8 cellular contexts compared by ENCODE assay signal in the genomic region with DNA sequence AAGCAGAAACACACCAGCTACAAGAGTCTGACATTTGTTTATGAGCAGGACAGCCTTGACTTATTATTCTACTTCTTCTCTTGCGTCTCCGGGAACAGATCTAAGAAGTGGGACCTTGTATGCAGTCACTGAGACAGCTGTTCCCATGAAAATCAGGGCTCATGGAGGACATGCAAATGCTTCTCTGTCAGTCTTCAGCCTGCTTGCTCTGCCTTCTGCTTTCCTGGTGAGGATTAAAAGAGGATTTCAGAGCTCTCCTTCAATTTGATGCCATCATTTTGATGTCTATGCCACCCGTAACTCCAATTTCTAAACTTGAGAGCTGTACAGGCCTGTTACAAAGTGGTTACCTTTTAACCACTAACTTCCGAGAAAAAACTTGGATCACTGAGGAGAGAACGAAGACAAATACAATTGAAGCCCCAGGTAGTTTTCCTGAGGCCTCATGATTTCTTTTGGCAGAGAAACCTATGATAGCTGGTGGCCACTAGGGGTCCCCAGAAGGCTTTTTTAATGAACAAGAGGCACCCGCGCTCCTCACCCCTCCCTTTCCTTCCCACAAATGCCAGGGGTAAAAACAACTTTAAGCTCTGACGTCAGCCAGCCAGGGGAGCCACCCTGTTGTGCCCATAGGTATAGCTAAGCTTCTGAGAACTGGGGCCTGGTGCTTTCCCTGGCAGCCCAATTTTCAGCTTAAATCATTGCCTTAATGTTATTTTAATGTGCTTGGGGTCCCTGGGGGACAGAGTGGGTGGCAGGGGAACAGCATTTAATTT.
DNase-seq lines count a peak whose midpoint lies in the region; ATAC-seq and TF ChIP-seq lines count a peak whose summit lies in the region.

No MANE protein-coding gene starts in this region.

- H3K27ac Mint-ChIP-seq in Caco-2 (ENCODE audit: unreplicated experiment) (no peak overlapping the region), endothelial cell (ENCODE audit: unreplicated experiment) (peak overlapping the region; percentile 87)

- intact Hi-C loops in Caco-2 (cut with micrococcal nuclease; ENCODE audit: unreplicated experiment): loop anchor here (1.0 to 5.0 kb wide), 2 partner anchors 99 to 328 kb away; a partner anchor contains a TSS

- ATAC-seq in GM21390 (IDR thresholded peaks at IDR 0.05; ENCODE audit: unreplicated experiment): peak; percentile 71

- no peak overlapping the region for H3K4me3 ChIP-seq in Caco-2 (ENCODE audit: low read depth, low read length)

- H3K9me3 ChIP-seq in Caco-2: no peaks in the 10 kb centered on the region

- CTCF ChIA-PET in Caco-2 (lab: Charles Lee): interaction anchor here (0.6 to 1.6 kb wide), 6 partner anchors 9 to 649 kb away, joined by 3 to 12 read pairs (median 3); no protein-coding TSS in a partner anchor

- no peaks in the 10 kb centered on the region for H3K36me3 Mint-ChIP-seq in Caco-2 (ENCODE audit: insufficient read depth, unreplicated experiment)
- no peaks in the 10 kb centered on the region for H3K36me3 Mint-ChIP-seq in endothelial cell (ENCODE audit: low read depth, unreplicated experiment)

- no peaks in the 10 kb centered on the region for H3K27me3 Mint-ChIP-seq in Caco-2 (ENCODE audit: insufficient read depth, unreplicated experiment)
- peaks cover 2% of the 10 kb centered on the region for H3K27me3 Mint-ChIP-seq in endothelial cell (ENCODE audit: unreplicated experiment)

- no TSS peak for BruUV-seq in Caco-2 (replicated peaks; lab: Mats Ljungman, UMichigan)

- H3K4me3 Mint-ChIP-seq in Caco-2 (ENCODE audit: unreplicated experiment) (no peak overlapping the region), endothelial cell (ENCODE audit: unreplicated experiment) (no peak overlapping the region)

- H3K4me1 Mint-ChIP-seq in Caco-2 (ENCODE audit: low read depth, unreplicated experiment): no peaks in the 10 kb centered on the region
- peaks cover 15% of the 10 kb centered on the region for H3K4me1 Mint-ChIP-seq in endothelial cell (ENCODE audit: unreplicated experiment)

- H3K9me3 Mint-ChIP-seq in Caco-2 (ENCODE audit: unreplicated experiment) (no peaks in the 10 kb centered on the region), endothelial cell (ENCODE audit: unreplicated experiment) (no peaks in the 10 kb centered on the region)

- H3K27me3 ChIP-seq in Caco-2 (replicated peaks; ENCODE audit: control insufficient read depth, insufficient read depth, low read length): no peaks in the 10 kb centered on the region

- DNase-seq in Caco-2: peak; percentile 60 to 76
- DNase-seq in HT-29 (ENCODE audit: low spot score): peak; percentile 87
- peak; percentile 18 for DNase-seq in NK-92 (lab: John Stamatoyannopoulos, UW; ENCODE audit: unreplicated experiment)
- peak; percentile 26 to 56 (median 43) for DNase-seq in activated CD8-positive, alpha-beta memory T cell treated with anti-CD3 and anti-CD28 coated beads for 48 hours (ENCODE audit: low read depth in 2 of 3, low spot score in 2 of 3)
- DNase-seq in endothelial cell (ENCODE audit: low spot score): peak; percentile 78
- DNase-seq in middle frontal gyrus (ENCODE audit: extremely low spot score, low spot score): peak; percentile 28
- DNase-seq in stimulated activated CD8-positive, alpha-beta memory T cell treated with anti-CD3 and anti-CD28 coated beads, Interleukin-4, amount 100 ng/mL, for 1 hour (ENCODE audit: low read depth in 2 of 2, low spot score in 1 of 2): peak; percentile 60 to 78

- no peaks in the 10 kb centered on the region for H3K36me3 ChIP-seq in Caco-2 (ENCODE audit: control insufficient read depth, insufficient read depth, low read length)

- H3K4me1 ChIP-seq in Caco-2: no peaks in the 10 kb centered on the region

- POLR2A ChIA-PET in Caco-2 (lab: Charles Lee): no interaction called here

- peak; percentile 71 to 77 for TF ChIP-seq CTCF in Caco-2 (IDR thresholded peaks at IDR 0.05; ENCODE audit: insufficient read depth in 1 of 2, low read depth in 1 of 2, low read length in 1 of 2, severe bottlenecking in 1 of 2, unreplicated experiment in 1 of 2)
- peak; percentile 82 for TF ChIP-seq CTCF in endothelial cell (IDR thresholded peaks at IDR 0.05; ENCODE audit: unreplicated experiment)

Comparison
In these comparisons a context has a peak if more than half of its experiments do, and no peak if none do; other contexts are left out.
1. DNase-seq: peak in every context shown above with its lines; median percentile 87 in HT-29; 78 in endothelial cell; 69 in stimulated activated CD8-positive, alpha-beta memory T cell treated with anti-CD3 and anti-CD28 coated beads, Interleukin-4, amount 100 ng/mL, for 1 hour; 68 in Caco-2; 43 in activated CD8-positive, alpha-beta memory T cell treated with anti-CD3 and anti-CD28 coated beads for 48 hours; 28 in middle frontal gyrus; 18 in NK-92.